ENCODE assay signal across 13 cellular contexts in genomic region chr21:42616366-42617340, GRCh38. TPM values are rescaled to one million over a fixed set of nuclear protein-coding genes. Genes with fewer than 3 reads are reported as not detected.
DNase-seq lines count a peak whose midpoint lies in the region; ATAC-seq and TF ChIP-seq lines count a peak whose summit lies in the region.
"Had no signal": no experiment of that assay in that cellular context is flagged by ENCODE, and none has a peak within 500 bp of the region (broad histone marks: within the 10 kb centered on the region; RNA-seq: fewer than 3 reads in every experiment).

No MANE protein-coding gene starts in this region.

- DNase-seq in CD4-positive, alpha-beta T cell, result peak in 6 of 10 experiments; percentile 16 to 40 (median 30)
- no peak for DNase-seq in colonic mucosa
- DNase-seq in caudate nucleus (lab: John Stamatoyannopoulos, UW), result no peak
- DNase-seq in hippocampal formation (lab: John Stamatoyannopoulos, UW), result no peak
- no peak for DNase-seq in SHP77 treated with DMSO at 0.1 percent for 48 hours (lab: John Stamatoyannopoulos, UW)
- DNase-seq: activated T-cell treated with anti-CD3 and anti-CD28 coated beads, Interleukin-2, amount 50 U/mL, for 4 hours; GM23248; heart left ventricle; left ventricle myocardium superior; NCI-H446; ovary had no signal

- peak overlapping the region; percentile 47 for H3K4me2 ChIP-seq in Loucy (ENCODE audit: low read depth, low read length, poor library complexity, severe bottlenecking)

- H2AFZ ChIP-seq in Loucy (ENCODE audit: low read length), result peak overlapping the region; percentile 58
- H2AFZ ChIP-seq: GM23248 had no signal

- H3K27me3 Mint-ChIP-seq in CD4-positive, alpha-beta T cell, result no peaks in the 10 kb centered on the region

- H3K9me2 ChIP-seq in Loucy (replicated peaks; ENCODE audit: low read depth, low read length), result no peaks in the 10 kb centered on the region

- H3K9me3 ChIP-seq in CD4-positive, alpha-beta T cell (ENCODE audit: control insufficient read depth, low read length), result peaks cover 10% of the 10 kb centered on the region
- H3K9me3 ChIP-seq in Loucy (ENCODE audit: insufficient read depth, low read depth, low read length), result peaks cover 6% of the 10 kb centered on the region; the same call in 1 of the 2 replicates
- no peaks in the 10 kb centered on the region for H3K9me3 ChIP-seq in colonic mucosa

- H3K9ac ChIP-seq in Loucy (ENCODE audit: low read depth, low read length, poor library complexity, severe bottlenecking), result no peak overlapping the region
- H3K9ac ChIP-seq in colonic mucosa (ENCODE audit: low read depth in 2 of 2, low read length in 2 of 2), result peak overlapping the region in 1 of 2 donors; percentile 51
- no peak overlapping the region for H3K9ac ChIP-seq in rectal smooth muscle tissue (ENCODE audit: low read length)
- H3K9ac ChIP-seq: GM23248 had no signal

- POLR2A ChIA-PET in CD4-positive, alpha-beta T cell (lab: Charles Lee), result interaction anchor here (0.7 to 1.2 kb wide), 4 partner anchors 26 to 130 kb away, joined by 3 to 4 read pairs (median 3); partner anchors contain the start of gene PDE9A

- no peaks in the 10 kb centered on the region for H3K79me2 ChIP-seq in Loucy (ENCODE audit: insufficient read depth, low read length)

- intact Hi-C loops in CD4-positive, alpha-beta T cell (cut with DNase I, micrococcal nuclease), result no loop called here
- intact Hi-C loops in colonic mucosa (cut with DNase I), result no loop called here

- H3F3A ChIP-seq in Loucy (ENCODE audit: low read depth), result no peaks in the 10 kb centered on the region

- no peaks in the 10 kb centered on the region for H3K4me1 Mint-ChIP-seq in CD4-positive, alpha-beta T cell (ENCODE audit: low read depth)

- CTCF ChIA-PET in CD4-positive, alpha-beta T cell (lab: Charles Lee), result no interaction called here

- no peaks in the 10 kb centered on the region for H3K27me3 ChIP-seq in CD4-positive, alpha-beta T cell (ENCODE audit: control insufficient read depth, insufficient read depth, low read length)
- H3K27me3 ChIP-seq in Loucy (ENCODE audit: insufficient read depth, low read length, poor library complexity, severe bottlenecking) (no peaks in the 10 kb centered on the region), colonic mucosa (no peaks in the 10 kb centered on the region), rectal smooth muscle tissue (ENCODE audit: control insufficient read depth, insufficient read depth, low read length) (peaks cover 2% of the 10 kb centered on the region)
- H3K27me3 ChIP-seq: ovary had no signal

- no peak overlapping the region for H3K27ac ChIP-seq in CD4-positive, alpha-beta T cell (ENCODE audit: low read depth, low read length)
- H3K27ac ChIP-seq in colonic mucosa (no peak overlapping the region), rectal smooth muscle tissue (ENCODE audit: low read depth, low read length) (no peak overlapping the region), caudate nucleus (ENCODE audit: low read depth, low read length) (no peak overlapping the region)
- H3K27ac ChIP-seq: GM23248, heart left ventricle, ovary had no signal

- no peak overlapping the region for H3K27ac Mint-ChIP-seq in CD4-positive, alpha-beta T cell

- no peaks in the 10 kb centered on the region for H3K9me3 Mint-ChIP-seq in CD4-positive, alpha-beta T cell

- H3K36me3 ChIP-seq in Loucy (ENCODE audit: insufficient read depth, low read length) (no peaks in the 10 kb centered on the region), colonic mucosa (no peaks in the 10 kb centered on the region), rectal smooth muscle tissue (ENCODE audit: control insufficient read depth, insufficient read depth, low read length) (no peaks in the 10 kb centered on the region)
- H3K36me3 ChIP-seq: heart left ventricle, ovary had no signal

- ATAC-seq in CD4-positive, alpha-beta T cell (ENCODE audit: poor library complexity), result peak; percentile 43
- ATAC-seq: left ventricle myocardium superior had no signal

- H3K4me3 Mint-ChIP-seq in CD4-positive, alpha-beta T cell, result no peak overlapping the region
- H3K4me3 Mint-ChIP-seq: activated T-cell treated with anti-CD3 and anti-CD28 coated beads, Interleukin-2, amount 50 U/mL, for 4 hours had no signal

- H3K4me1 ChIP-seq in Loucy (ENCODE audit: insufficient read depth, low read length, poor library complexity, severe bottlenecking) (peaks cover 26% of the 10 kb centered on the region), colonic mucosa (no peaks in the 10 kb centered on the region), rectal smooth muscle tissue (ENCODE audit: control insufficient read depth, insufficient read depth, low read length) (no peaks in the 10 kb centered on the region)

- no peaks in the 10 kb centered on the region for H4K20me1 ChIP-seq in Loucy (ENCODE audit: insufficient read depth, low read length, poor library complexity, severe bottlenecking)

- H3K4me3 ChIP-seq in Loucy (ENCODE audit: low read length, poor library complexity, severe bottlenecking) (peak overlapping the region; percentile 23), colonic mucosa (peak overlapping the region; percentile 22), rectal smooth muscle tissue (ENCODE audit: low read length) (peak overlapping the region; percentile 35)
- H3K4me3 ChIP-seq: GM23248, ovary had no signal

- no peaks in the 10 kb centered on the region for H3K36me3 Mint-ChIP-seq in CD4-positive, alpha-beta T cell (ENCODE audit: low read depth)

- no peak for TF ChIP-seq CTCF in CD4-positive, alpha-beta T cell (IDR thresholded peaks at IDR 0.05)
- no peak for TF ChIP-seq CTCF in Loucy (conservative IDR thresholded peaks at IDR 0.05; ENCODE audit: low read length)
- no peak for TF ChIP-seq CTCF in colonic mucosa (IDR thresholded peaks at IDR 0.05)

RNA-seq across cellular contexts. Expression of gene PDE9A, which starts 36.8 kb away (rescaled TPM):
- 10 to 100 TPM; 12.6 to 13.2 TPM for total RNA-seq in CD4-positive, alpha-beta T cell
- total RNA-seq in colonic mucosa, result 10 to 100 TPM; 37.5 to 56.0 TPM
- total RNA-seq: GM23248 had no signal

Comparison
In these comparisons a context has a peak if more than half of its experiments do, and no peak if none do; other contexts are left out.
1. DNase-seq: peak in CD4-positive, alpha-beta T cell (6 of 10); none in colonic mucosa (single experiment), caudate nucleus (0 of 61), hippocampal formation (0 of 2) and SHP77 treated with DMSO at 0.1 percent for 48 hours (single experiment).
2. Peak in every context shown above with its lines, with median percentiles within 50 percentile points of each other: H3K4me3 ChIP-seq.